ENCODE assay signal across 8 cellular contexts in the genomic region with DNA sequence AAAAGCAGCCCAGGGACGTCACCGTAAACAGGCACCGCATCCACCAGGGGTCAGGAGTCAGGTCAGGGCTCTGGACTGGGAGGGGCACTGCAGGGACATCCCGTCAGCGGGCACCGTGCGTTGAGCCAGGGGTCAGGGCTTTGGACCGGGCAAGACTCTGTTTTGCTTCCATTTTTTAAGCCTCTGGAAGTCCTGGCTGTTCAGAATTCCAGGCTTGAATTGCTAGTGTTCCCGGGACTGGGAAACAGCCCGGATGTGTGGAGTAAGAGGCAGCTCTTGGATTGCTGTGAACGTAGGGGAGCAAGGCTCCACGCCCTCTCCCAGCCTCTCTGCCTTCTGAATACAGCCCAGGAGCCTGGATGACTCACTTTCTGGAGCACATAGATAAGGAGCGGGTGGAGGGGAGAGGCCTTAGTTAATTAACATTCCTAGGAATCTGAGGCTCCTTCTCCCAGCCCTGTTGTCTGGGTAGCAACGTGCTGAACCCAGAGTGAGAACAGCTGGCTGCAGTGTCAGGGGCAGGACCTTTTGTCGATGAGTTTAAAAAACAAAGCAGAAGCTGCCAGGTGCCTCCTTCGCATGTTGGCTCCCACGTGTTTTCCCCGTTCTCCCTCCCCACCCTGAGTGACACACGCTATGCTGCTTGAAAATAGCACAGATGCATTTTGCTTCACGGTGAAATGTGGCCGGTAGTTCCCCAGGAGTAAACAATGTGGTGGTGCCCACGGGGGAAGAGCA. TPM values are rescaled to one million over a fixed set of nuclear protein-coding genes. Genes with fewer than 3 reads are reported as not detected.
A peak's percentile ranks its signal among the peaks of the same experiment; 100 is the strongest.
DNase-seq lines count a peak whose midpoint lies in the region; ATAC-seq and FAIRE-seq lines count a peak whose summit lies in the region.

No MANE protein-coding gene starts in this region.

- no peaks in the 10 kb centered on the region for H3K9me3 ChIP-seq in CD4-positive, CD25-positive, alpha-beta regulatory T cell (ENCODE audit: control insufficient read depth in 2 of 2, low read length in 2 of 2)

- intact Hi-C loops in left ventricle myocardium superior (cut with micrococcal nuclease) (no loop called here), posterior vena cava (cut with DNase I) (loop anchor here in 1 of 2 donors (2.0 kb wide), 1 partner anchor 21 kb away; the partner anchor contains the start of gene ATP11A)
- intact Hi-C loops in activated T-helper 1 cell treated with anti-CD3 and anti-CD28 coated beads, Interleukin-12 subunit alpha, Interleukin-12 subunit beta, Interleukin-2, Interleukin-4 antibody, amounts not matched to agents 30 ng/mL and 10 ng/mL and 1 ng/mL, durations not matched to agents 14 hours and 24 hours and 36 hours (cut with micrococcal nuclease), result no loop called here

- peaks cover 0 to 3% (median 0%) of the 10 kb centered on the region in 7 donors for H3K9me3 Mint-ChIP-seq in CD4-positive, CD25-positive, alpha-beta regulatory T cell
- no peaks in the 10 kb centered on the region for H3K9me3 Mint-ChIP-seq in activated T-helper 1 cell treated with anti-CD3 and anti-CD28 coated beads, Interleukin-12 subunit alpha, Interleukin-12 subunit beta, Interleukin-2, Interleukin-4 antibody, amounts not matched to agents 30 ng/mL and 10 ng/mL and 1 ng/mL, durations not matched to agents 14 hours and 24 hours and 36 hours

- no peaks in the 10 kb centered on the region for H3K27me3 ChIP-seq in CD4-positive, CD25-positive, alpha-beta regulatory T cell (ENCODE audit: control insufficient read depth, insufficient read depth, low read length)

- no peak overlapping the region for H3K4me3 ChIP-seq in CD4-positive, CD25-positive, alpha-beta regulatory T cell (ENCODE audit: low read depth, low read length)

- FAIRE-seq in GM19239 (lab: Jason Lieb, UNC), result peak; percentile 14

- no peak overlapping the region for H3K27ac ChIP-seq in CD4-positive, CD25-positive, alpha-beta regulatory T cell (ENCODE audit: insufficient read depth, low read length, poor library complexity, severe bottlenecking)

- H3K36me3 ChIP-seq in CD4-positive, CD25-positive, alpha-beta regulatory T cell (ENCODE audit: control insufficient read depth, insufficient read depth, low read length), result peaks cover 3% of the 10 kb centered on the region

- H3K4me3 Mint-ChIP-seq in CD4-positive, CD25-positive, alpha-beta regulatory T cell, result no peak overlapping the region
- no peak overlapping the region for H3K4me3 Mint-ChIP-seq in activated T-helper 1 cell treated with anti-CD3 and anti-CD28 coated beads, Interleukin-12 subunit alpha, Interleukin-12 subunit beta, Interleukin-2, Interleukin-4 antibody, amounts not matched to agents 30 ng/mL and 10 ng/mL and 1 ng/mL, durations not matched to agents 14 hours and 24 hours and 36 hours

- H3K27me3 Mint-ChIP-seq in CD4-positive, CD25-positive, alpha-beta regulatory T cell, result no peaks in the 10 kb centered on the region
- H3K27me3 Mint-ChIP-seq in activated T-helper 1 cell treated with anti-CD3 and anti-CD28 coated beads, Interleukin-12 subunit alpha, Interleukin-12 subunit beta, Interleukin-2, Interleukin-4 antibody, amounts not matched to agents 30 ng/mL and 10 ng/mL and 1 ng/mL, durations not matched to agents 14 hours and 24 hours and 36 hours (ENCODE audit: insufficient read depth), result no peaks in the 10 kb centered on the region

- ATAC-seq in CD4-positive, CD25-positive, alpha-beta regulatory T cell (ENCODE audit: low read depth in 2 of 2), result peak; percentile 41 to 50
- ATAC-seq in left ventricle myocardium superior, result peak; percentile 93
- no peak for ATAC-seq in GM21367 (IDR thresholded peaks at IDR 0.05; ENCODE audit: unreplicated experiment)

- H3K4me1 Mint-ChIP-seq in CD4-positive, CD25-positive, alpha-beta regulatory T cell, result peaks cover 0 to 45% (median 13%) of the 10 kb centered on the region in 4 donors
- H3K4me1 Mint-ChIP-seq in activated T-helper 1 cell treated with anti-CD3 and anti-CD28 coated beads, Interleukin-12 subunit alpha, Interleukin-12 subunit beta, Interleukin-2, Interleukin-4 antibody, amounts not matched to agents 30 ng/mL and 10 ng/mL and 1 ng/mL, durations not matched to agents 14 hours and 24 hours and 36 hours (ENCODE audit: low read depth), result peaks cover 10% of the 10 kb centered on the region

- peaks cover 12% of the 10 kb centered on the region for H3K36me3 Mint-ChIP-seq in CD4-positive, CD25-positive, alpha-beta regulatory T cell
- no peaks in the 10 kb centered on the region for H3K36me3 Mint-ChIP-seq in activated T-helper 1 cell treated with anti-CD3 and anti-CD28 coated beads, Interleukin-12 subunit alpha, Interleukin-12 subunit beta, Interleukin-2, Interleukin-4 antibody, amounts not matched to agents 30 ng/mL and 10 ng/mL and 1 ng/mL, durations not matched to agents 14 hours and 24 hours and 36 hours (ENCODE audit: low read depth)

- DNase-seq in CD4-positive, CD25-positive, alpha-beta regulatory T cell, result peak in 1 of 3 donors; percentile 39
- DNase-seq in GM19239 (ENCODE audit: insufficient read length, low spot score), result no peak
- DNase-seq in LHCN-M2 (ENCODE audit: low read depth), result peak; percentile 93
- peak; percentile 100 for DNase-seq in amniotic epithelial cell (ENCODE audit: low read depth)
- peak; percentile 84 for DNase-seq in left ventricle myocardium superior
- DNase-seq in posterior vena cava (ENCODE audit: low spot score), result peak; percentile 94
- no peak for DNase-seq in activated T-helper 1 cell treated with anti-CD3 and anti-CD28 coated beads, Interleukin-12 subunit alpha, Interleukin-12 subunit beta, Interleukin-2, Interleukin-4 antibody, amounts not matched to agents 30 ng/mL and 10 ng/mL and 1 ng/mL, durations not matched to agents 14 hours and 24 hours and 36 hours (ENCODE audit: low spot score)

- peak overlapping the region in 2 of 3 donors; percentile 36 to 38 for H3K27ac Mint-ChIP-seq in CD4-positive, CD25-positive, alpha-beta regulatory T cell
- no peak overlapping the region for H3K27ac Mint-ChIP-seq in activated T-helper 1 cell treated with anti-CD3 and anti-CD28 coated beads, Interleukin-12 subunit alpha, Interleukin-12 subunit beta, Interleukin-2, Interleukin-4 antibody, amounts not matched to agents 30 ng/mL and 10 ng/mL and 1 ng/mL, durations not matched to agents 14 hours and 24 hours and 36 hours

- peaks cover 6% of the 10 kb centered on the region for H3K4me1 ChIP-seq in CD4-positive, CD25-positive, alpha-beta regulatory T cell (ENCODE audit: control insufficient read depth, insufficient read depth, low read length, poor library complexity, severe bottlenecking)

RNA-seq across cellular contexts. Expression of gene ATP11A, which starts 21.9 kb away (rescaled TPM):
- 75.7 TPM for total RNA-seq in CD4-positive, CD25-positive, alpha-beta regulatory T cell
- polyA plus RNA-seq in CD4-positive, CD25-positive, alpha-beta regulatory T cell, result 1 to 10 TPM; 3.8 to 6.6 (median 4.9) TPM
- total RNA-seq in LHCN-M2 (2014; rRNA removed) (6.0 and 6.7 TPM in 2 replicates), left ventricle myocardium superior (102 TPM), posterior vena cava (10 to 100 TPM; 52.4 to 55.5 TPM)
- polyA plus RNA-seq in LHCN-M2 (2012), result 4.1 TPM
- 90.4 and 97.8 TPM in 2 replicates for total RNA-seq in activated T-helper 1 cell treated with anti-CD3 and anti-CD28 coated beads, Interleukin-12 subunit alpha, Interleukin-12 subunit beta, Interleukin-2, Interleukin-4 antibody, amounts not matched to agents 30 ng/mL and 10 ng/mL and 1 ng/mL, durations not matched to agents 14 hours and 24 hours and 36 hours

Comparison
In these comparisons a context has a peak if more than half of its experiments do, and no peak if none do; other contexts are left out.
1. DNase-seq: peak in LHCN-M2 (single experiment), amniotic epithelial cell (single experiment), left ventricle myocardium superior (single experiment) and posterior vena cava (single experiment); none in GM19239 (single experiment) and activated T-helper 1 cell treated with anti-CD3 and anti-CD28 coated beads, Interleukin-12 subunit alpha, Interleukin-12 subunit beta, Interleukin-2, Interleukin-4 antibody, amounts not matched to agents 30 ng/mL and 10 ng/mL and 1 ng/mL, durations not matched to agents 14 hours and 24 hours and 36 hours (single experiment).